ENCODE assay signal across 8 cellular contexts in the genomic region with DNA sequence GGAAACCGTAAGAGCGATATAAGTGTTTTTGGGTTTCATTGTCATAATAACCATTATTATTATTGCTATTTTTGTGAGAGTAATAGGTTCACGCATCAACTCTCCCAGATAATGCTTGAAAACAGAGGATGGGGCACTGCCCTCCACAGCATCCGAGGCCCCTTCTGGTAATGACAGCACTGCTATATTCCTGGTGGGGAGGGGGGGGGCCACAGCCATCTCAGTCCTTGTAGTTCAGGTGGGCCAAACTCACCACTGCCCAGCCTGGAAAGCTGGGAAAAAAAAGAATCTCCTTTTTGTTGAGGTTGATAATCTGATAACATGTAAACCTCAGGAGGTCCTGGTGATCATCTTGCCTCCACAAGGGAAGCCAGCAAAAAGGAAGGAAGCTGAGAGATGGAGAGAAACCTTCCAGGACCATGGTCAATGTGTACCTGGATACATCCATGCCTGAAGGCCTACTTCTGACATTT. TPM values are rescaled to one million over a fixed set of nuclear protein-coding genes. Genes with fewer than 3 reads are reported as not detected.
A peak's percentile ranks its signal among the peaks of the same experiment; 100 is the strongest.
DNase-seq lines count a peak whose midpoint lies in the region; ATAC-seq and TF ChIP-seq lines count a peak whose summit lies in the region.

No MANE protein-coding gene starts in this region.

- TF ChIP-seq EP300 in ovary (IDR thresholded peaks at IDR 0.05): no peak

- no peaks in the 10 kb centered on the region for H3K36me3 ChIP-seq in CD8-positive, alpha-beta T cell (ENCODE audit: insufficient read depth, low read length)
- H3K36me3 ChIP-seq in ovary: no peaks in the 10 kb centered on the region

- TF ChIP-seq CTCF in CD8-positive, alpha-beta T cell (IDR thresholded peaks at IDR 0.05): no peak
- TF ChIP-seq CTCF in ovary (IDR thresholded peaks at IDR 0.05): no peak

- intact Hi-C loops in CD8-positive, alpha-beta T cell (cut with DNase I, micrococcal nuclease): loop anchor here (2.0 kb wide), 4 partner anchors 174 to 448 kb away; a partner anchor contains a TSS
- intact Hi-C loops in ovary (cut with DNase I): loop anchor here in 1 of 4 donors (5.0 kb wide), 1 partner anchor 76 kb away; a partner anchor contains a TSS

- H3K4me3 Mint-ChIP-seq in CD8-positive, alpha-beta T cell: peak overlapping the region; percentile 94

- 84 to 91% (median 90%) methylated on average over 4 of the region's 4 CpGs for whole genome bisulfite sequencing in ovary, 3 donors

- peaks cover 8% of the 10 kb centered on the region for H3K4me1 ChIP-seq in CD8-positive, alpha-beta T cell (ENCODE audit: insufficient read depth, low read length)
- H3K4me1 ChIP-seq in ovary (ENCODE audit: insufficient read depth): no peaks in the 10 kb centered on the region

- H3K27ac Mint-ChIP-seq in CD8-positive, alpha-beta T cell: peak overlapping the region; percentile 95

- H3K4me1 Mint-ChIP-seq in CD8-positive, alpha-beta T cell (ENCODE audit: low read depth): peaks cover 14% of the 10 kb centered on the region

- POLR2A ChIA-PET in CD8-positive, alpha-beta T cell (lab: Charles Lee): interaction anchor here (1.6 to 2.3 kb wide), 2 partner anchors 68 to 72 kb away, joined by 7 to 15 read pairs; a partner anchor contains a TSS

- no peak for TF ChIP-seq POLR2A in ovary (IDR thresholded peaks at IDR 0.05)

- no peak for ATAC-seq in CD8-positive, alpha-beta T cell
- ATAC-seq in HG03025 (IDR thresholded peaks at IDR 0.05; ENCODE audit: low FRiP score, unreplicated experiment): no peak
- no peak for ATAC-seq in GM21515 (IDR thresholded peaks at IDR 0.05; ENCODE audit: unreplicated experiment)

- H3K27me3 ChIP-seq in CD8-positive, alpha-beta T cell (ENCODE audit: insufficient read depth, low read length): no peaks in the 10 kb centered on the region
- no peaks in the 10 kb centered on the region for H3K27me3 ChIP-seq in ovary

- CTCF ChIA-PET in CD8-positive, alpha-beta T cell (lab: Charles Lee): interaction anchor here (1.0 to 5.5 kb wide), 8 partner anchors 9 to 319 kb away, joined by 3 to 32 read pairs (median 6); no protein-coding TSS in a partner anchor

- no peak for DNase-seq in CD8-positive, alpha-beta T cell
- DNase-seq in epithelial cell of prostate (ENCODE audit: low read depth, low spot score) (no peak), ovary (peak in 2 of 5 donors; percentile 27 to 35), NCI-H2029 treated with DMSO at 0.1 percent for 48 hours (lab: John Stamatoyannopoulos, UW) (no peak), NCI-H1930 (lab: John Stamatoyannopoulos, UW) (no peak)

- H3K4me3 ChIP-seq in CD8-positive, alpha-beta T cell (ENCODE audit: low read depth, low read length): peak overlapping the region; percentile 99
- peak overlapping the region; percentile 87 for H3K4me3 ChIP-seq in ovary

- no peaks in the 10 kb centered on the region for H3K27me3 Mint-ChIP-seq in CD8-positive, alpha-beta T cell (ENCODE audit: low read depth)

- no peaks in the 10 kb centered on the region for H3K9me3 ChIP-seq in CD8-positive, alpha-beta T cell (ENCODE audit: low read length)
- H3K9me3 ChIP-seq in ovary: no peaks in the 10 kb centered on the region

- H3K36me3 Mint-ChIP-seq in CD8-positive, alpha-beta T cell: peaks cover 3% of the 10 kb centered on the region

- no peaks in the 10 kb centered on the region for H3K9me3 Mint-ChIP-seq in CD8-positive, alpha-beta T cell

- H3K27ac ChIP-seq in CD8-positive, alpha-beta T cell (ENCODE audit: low read depth, low read length): peak overlapping the region; percentile 81
- H3K27ac ChIP-seq in epithelial cell of prostate (peak overlapping the region; percentile 77), ovary (peak overlapping the region; percentile 87 to 88)

TF ChIP-seq in PFSK-1, 5 proteins besides CTCF, POLR2A, EP300 and RAD21:
- TF ChIP-seq, protein P1, sequence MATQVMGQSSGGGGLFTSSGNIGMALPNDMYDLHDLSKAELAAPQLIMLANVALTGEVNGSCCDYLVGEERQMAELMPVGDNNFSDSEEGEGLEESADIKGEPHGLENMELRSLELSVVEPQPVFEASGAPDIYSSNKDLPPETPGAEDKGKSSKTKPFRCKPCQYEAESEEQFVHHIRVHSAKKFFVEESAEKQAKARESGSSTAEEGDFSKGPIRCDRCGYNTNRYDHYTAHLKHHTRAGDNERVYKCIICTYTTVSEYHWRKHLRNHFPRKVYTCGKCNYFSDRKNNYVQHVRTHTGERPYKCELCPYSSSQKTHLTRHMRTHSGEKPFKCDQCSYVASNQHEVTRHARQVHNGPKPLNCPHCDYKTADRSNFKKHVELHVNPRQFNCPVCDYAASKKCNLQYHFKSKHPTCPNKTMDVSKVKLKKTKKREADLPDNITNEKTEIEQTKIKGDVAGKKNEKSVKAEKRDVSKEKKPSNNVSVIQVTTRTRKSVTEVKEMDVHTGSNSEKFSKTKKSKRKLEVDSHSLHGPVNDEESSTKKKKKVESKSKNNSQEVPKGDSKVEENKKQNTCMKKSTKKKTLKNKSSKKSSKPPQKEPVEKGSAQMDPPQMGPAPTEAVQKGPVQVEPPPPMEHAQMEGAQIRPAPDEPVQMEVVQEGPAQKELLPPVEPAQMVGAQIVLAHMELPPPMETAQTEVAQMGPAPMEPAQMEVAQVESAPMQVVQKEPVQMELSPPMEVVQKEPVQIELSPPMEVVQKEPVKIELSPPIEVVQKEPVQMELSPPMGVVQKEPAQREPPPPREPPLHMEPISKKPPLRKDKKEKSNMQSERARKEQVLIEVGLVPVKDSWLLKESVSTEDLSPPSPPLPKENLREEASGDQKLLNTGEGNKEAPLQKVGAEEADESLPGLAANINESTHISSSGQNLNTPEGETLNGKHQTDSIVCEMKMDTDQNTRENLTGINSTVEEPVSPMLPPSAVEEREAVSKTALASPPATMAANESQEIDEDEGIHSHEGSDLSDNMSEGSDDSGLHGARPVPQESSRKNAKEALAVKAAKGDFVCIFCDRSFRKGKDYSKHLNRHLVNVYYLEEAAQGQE (IDR thresholded peaks at IDR 0.05; ENCODE audit: insufficient read depth in 1 of 2, low read depth in 2 of 2, low read length in 2 of 2): no peak
- no peak for TF ChIP-seq FOXP2 (optimal IDR thresholded peaks at IDR 0.05; ENCODE audit: borderline replicate concordance, extremely low read depth, extremely low read length, insufficient read depth)
- 0 out of 2 replicates have a peak, but pooled peaks have one; percentile 23 for TF ChIP-seq SIN3A (IDR thresholded peaks at IDR 0.05; ENCODE audit: borderline replicate concordance, insufficient read depth, low read length)
- TF ChIP-seq TAF1 (IDR thresholded peaks at IDR 0.05; ENCODE audit: borderline replicate concordance, insufficient read depth, low read length): no peak

RNA-seq across cellular contexts. Expression of a gene that starts 0.7 kb away (rescaled TPM):
- 1 to 10 TPM in 1 of 2 experiments, under 1 TPM in 1; 0.76 to 1.2 TPM for total RNA-seq in CD8-positive, alpha-beta T cell
- 7.1 TPM for polyA plus RNA-seq in PFSK-1 (2012; ENCODE audit: insufficient read length, low read depth)
- total RNA-seq in ovary: 1 to 10 TPM; 1.0 to 6.1 (median 2.8) TPM
- 1 to 10 TPM; 1.6 to 2.7 TPM for polyA plus RNA-seq in ovary
